11 cellular contexts compared by ENCODE assay signal in the genomic region with DNA sequence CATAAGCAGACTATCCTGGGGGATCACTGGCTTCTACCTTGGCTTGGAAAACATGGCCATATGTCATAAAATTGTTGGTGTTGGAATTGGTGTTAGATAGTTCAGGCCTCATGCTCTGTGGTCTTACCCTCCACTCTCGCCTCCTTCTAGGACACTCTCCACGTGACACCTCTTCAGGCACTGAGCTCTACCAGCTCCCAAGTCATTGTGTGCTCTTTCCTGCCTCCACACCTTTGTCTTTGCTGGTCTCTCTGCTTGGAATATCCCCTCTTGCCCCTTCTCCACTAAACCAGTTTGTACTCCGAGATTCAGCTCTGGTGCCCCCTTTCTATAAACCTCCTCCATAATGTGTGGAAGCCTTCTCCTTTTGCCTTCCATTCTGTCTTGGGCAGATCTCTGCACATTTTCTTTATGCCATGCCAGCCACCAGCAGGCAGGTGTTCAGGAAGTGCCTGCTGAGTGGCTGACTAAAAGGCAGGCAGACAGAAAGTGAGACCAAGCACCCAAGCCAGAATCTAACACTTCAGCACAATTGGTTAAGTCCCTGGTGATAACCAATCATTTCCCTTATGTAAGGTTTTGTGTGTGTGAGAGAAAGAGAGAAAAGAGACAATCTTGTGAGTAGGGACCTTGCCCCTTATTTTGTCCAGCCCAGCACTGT. TPM values are rescaled to one million over a fixed set of nuclear protein-coding genes. Genes with fewer than 3 reads are reported as not detected.
DNase-seq lines count a peak whose midpoint lies in the region; ATAC-seq and TF ChIP-seq lines count a peak whose summit lies in the region.
"Had no signal": no experiment of that assay in that cellular context is flagged by ENCODE, and none has a peak within 500 bp of the region (broad histone marks: within the 10 kb centered on the region; RNA-seq: fewer than 3 reads in every experiment).

No MANE protein-coding gene starts in this region.

- in situ Hi-C loops in transverse colon (cut with MboI; ENCODE audit: low pct_ligation_motif_present in 1 of 4, low pct_unique_long_range_greater_than_20kb in 1 of 4, low sequenced_read_pairs in 3 of 4): loop anchor here in 1 of 4 donors (25.0 kb wide), 2 partner anchors 183 to 408 kb away; a partner anchor contains a TSS

- TF ChIP-seq POLR2A in transverse colon (IDR thresholded peaks at IDR 0.05): no peak

- intact Hi-C loops in transverse colon (cut with DNase I; ENCODE audit: low total_unique reads): no loop called here

- H3K27ac ChIP-seq in temporal lobe (ENCODE audit: low read depth, low read length) (peak overlapping the region; percentile 56), transverse colon (no peak overlapping the region)
- H3K27ac ChIP-seq: parathyroid adenoma, SK-N-MC had no signal

- no peak overlapping the region for H3K4me3 Mint-ChIP-seq in activated naive CD8-positive, alpha-beta T cell treated with anti-CD3 and anti-CD28 coated beads, Interleukin-2, amount 10 ng/mL, durations not matched to agents 7 days and 5 days
- no peak overlapping the region for H3K4me3 Mint-ChIP-seq in activated naive CD8-positive, alpha-beta T cell treated with anti-CD3 and anti-CD28 coated beads, Interleukin-2, amount 50 U/mL, for 24 hours
- H3K4me3 Mint-ChIP-seq: stimulated activated naive CD8-positive, alpha-beta T cell treated with anti-CD3 and anti-CD28 coated beads, Interleukin-15, Interleukin-2, amounts not matched to agents 100 ng/mL and 50 ng/mL, for 24 hours had no signal

- TF ChIP-seq CTCF in transverse colon (IDR thresholded peaks at IDR 0.05): no peak

- no peak for DNase-seq in activated naive CD8-positive, alpha-beta T cell treated with anti-CD3 and anti-CD28 coated beads, Interleukin-2, amount 10 ng/mL, durations not matched to agents 7 days and 5 days
- no peak for DNase-seq in activated naive CD8-positive, alpha-beta T cell treated with anti-CD3 and anti-CD28 coated beads, Interleukin-2, amount 50 U/mL, for 24 hours
- DNase-seq in NCI-H510A treated with DMSO at 0.1 percent for 48 hours (lab: John Stamatoyannopoulos, UW): peak; percentile 57
- no peak for DNase-seq in transverse colon

- no peaks in the 10 kb centered on the region for H3K36me3 ChIP-seq in transverse colon

- no peaks in the 10 kb centered on the region for H3K9me3 Mint-ChIP-seq in activated naive CD8-positive, alpha-beta T cell treated with anti-CD3 and anti-CD28 coated beads, Interleukin-2, amount 10 ng/mL, durations not matched to agents 7 days and 5 days
- no peaks in the 10 kb centered on the region for H3K9me3 Mint-ChIP-seq in activated naive CD8-positive, alpha-beta T cell treated with anti-CD3 and anti-CD28 coated beads, Interleukin-2, amount 50 U/mL, for 24 hours
- H3K9me3 Mint-ChIP-seq: stimulated activated naive CD8-positive, alpha-beta T cell treated with anti-CD3 and anti-CD28 coated beads, Interleukin-15, Interleukin-2, amounts not matched to agents 100 ng/mL and 50 ng/mL, for 24 hours had no signal

- H3K4me1 ChIP-seq in transverse colon: peaks cover 0 to 9% (median 3%) of the 10 kb centered on the region in 4 donors

- H3K9me3 ChIP-seq in transverse colon: no peaks in the 10 kb centered on the region

- TF ChIP-seq EP300 in transverse colon (IDR thresholded peaks at IDR 0.05; ENCODE audit: low read depth): no peak

- H3K27me3 ChIP-seq in transverse colon: no peaks in the 10 kb centered on the region

- H3K27me3 Mint-ChIP-seq in activated naive CD8-positive, alpha-beta T cell treated with anti-CD3 and anti-CD28 coated beads, Interleukin-2, amount 10 ng/mL, durations not matched to agents 7 days and 5 days: no peaks in the 10 kb centered on the region
- H3K27me3 Mint-ChIP-seq in activated naive CD8-positive, alpha-beta T cell treated with anti-CD3 and anti-CD28 coated beads, Interleukin-2, amount 50 U/mL, for 24 hours: no peaks in the 10 kb centered on the region
- H3K27me3 Mint-ChIP-seq: stimulated activated naive CD8-positive, alpha-beta T cell treated with anti-CD3 and anti-CD28 coated beads, Interleukin-15, Interleukin-2, amounts not matched to agents 100 ng/mL and 50 ng/mL, for 24 hours had no signal

- no peaks in the 10 kb centered on the region for H3K36me3 Mint-ChIP-seq in activated naive CD8-positive, alpha-beta T cell treated with anti-CD3 and anti-CD28 coated beads, Interleukin-2, amount 10 ng/mL, durations not matched to agents 7 days and 5 days
- H3K36me3 Mint-ChIP-seq in activated naive CD8-positive, alpha-beta T cell treated with anti-CD3 and anti-CD28 coated beads, Interleukin-2, amount 50 U/mL, for 24 hours (ENCODE audit: low read depth): no peaks in the 10 kb centered on the region

- H3K4me3 ChIP-seq in transverse colon: no peak overlapping the region
- H3K4me3 ChIP-seq: SK-N-MC had no signal

- ATAC-seq in activated naive CD8-positive, alpha-beta T cell treated with anti-CD3 and anti-CD28 coated beads, Interleukin-2, amount 10 ng/mL, durations not matched to agents 7 days and 5 days (ENCODE audit: low read depth): peak; percentile 72
- no peak for ATAC-seq in activated naive CD8-positive, alpha-beta T cell treated with anti-CD3 and anti-CD28 coated beads, Interleukin-2, amount 50 U/mL, for 24 hours
- ATAC-seq in HG02678 (IDR thresholded peaks at IDR 0.05; ENCODE audit: unreplicated experiment): peak; percentile 82
- ATAC-seq in HG03095 (IDR thresholded peaks at IDR 0.05; ENCODE audit: unreplicated experiment): no peak
- no peak for ATAC-seq in HG02885 (IDR thresholded peaks at IDR 0.05; ENCODE audit: poor library complexity, unreplicated experiment)

- POLR2A ChIA-PET in activated naive CD8-positive, alpha-beta T cell treated with anti-CD3 and anti-CD28 coated beads, Interleukin-2, amount 10 ng/mL, durations not matched to agents 7 days and 5 days (lab: Charles Lee): interaction anchor here (0.7 kb wide), 1 partner anchor 681 kb away, joined by 6 read pairs; no protein-coding TSS in a partner anchor

- peaks cover 20% of the 10 kb centered on the region for H3K4me1 Mint-ChIP-seq in activated naive CD8-positive, alpha-beta T cell treated with anti-CD3 and anti-CD28 coated beads, Interleukin-2, amount 10 ng/mL, durations not matched to agents 7 days and 5 days
- peaks cover 8% of the 10 kb centered on the region for H3K4me1 Mint-ChIP-seq in activated naive CD8-positive, alpha-beta T cell treated with anti-CD3 and anti-CD28 coated beads, Interleukin-2, amount 50 U/mL, for 24 hours

- 85 to 88% methylated on average over 3 of the region's 3 CpGs for WGBS in transverse colon (ENCODE audit: low coverage in 1 of 2), 2 donors

- H3K27ac Mint-ChIP-seq in activated naive CD8-positive, alpha-beta T cell treated with anti-CD3 and anti-CD28 coated beads, Interleukin-2, amount 10 ng/mL, durations not matched to agents 7 days and 5 days: peak overlapping the region; percentile 19
- H3K27ac Mint-ChIP-seq in activated naive CD8-positive, alpha-beta T cell treated with anti-CD3 and anti-CD28 coated beads, Interleukin-2, amount 50 U/mL, for 24 hours: no peak overlapping the region
- H3K27ac Mint-ChIP-seq: stimulated activated naive CD8-positive, alpha-beta T cell treated with anti-CD3 and anti-CD28 coated beads, Interleukin-15, Interleukin-2, amounts not matched to agents 100 ng/mL and 50 ng/mL, for 24 hours had no signal

RNA-seq across cellular contexts. Expression of a gene that starts 37.7 kb away (rescaled TPM):
- 10 to 100 TPM; 42.8 to 48.2 TPM for total RNA-seq in activated naive CD8-positive, alpha-beta T cell treated with anti-CD3 and anti-CD28 coated beads, Interleukin-2, amount 10 ng/mL, durations not matched to agents 7 days and 5 days
- total RNA-seq in temporal lobe (19.2 TPM), transverse colon (10 to 100 TPM; 14.3 to 77.8 (median 59.8) TPM)

RNA-seq across cellular contexts. Expression of a gene that starts 53.7 kb away (rescaled TPM):
- total RNA-seq in activated naive CD8-positive, alpha-beta T cell treated with anti-CD3 and anti-CD28 coated beads, Interleukin-2, amount 10 ng/mL, durations not matched to agents 7 days and 5 days: 10 to 100 TPM; 20.5 to 20.6 TPM
- total RNA-seq in temporal lobe: 19.7 TPM
- 10 to 100 TPM in 3 of 4 donors, 1 to 10 TPM in 1; 9.2 to 26.7 (median 18.6) TPM for total RNA-seq in transverse colon

Comparison
In these comparisons a context has a peak if more than half of its experiments do, and no peak if none do; other contexts are left out.
1. ATAC-seq: peak in activated naive CD8-positive, alpha-beta T cell treated with anti-CD3 and anti-CD28 coated beads, Interleukin-2, amount 10 ng/mL, durations not matched to agents 7 days and 5 days (single experiment) and HG02678 (single experiment); none in activated naive CD8-positive, alpha-beta T cell treated with anti-CD3 and anti-CD28 coated beads, Interleukin-2, amount 50 U/mL, for 24 hours (single experiment), HG03095 (single experiment) and HG02885 (single experiment).